In the genomic region with DNA sequence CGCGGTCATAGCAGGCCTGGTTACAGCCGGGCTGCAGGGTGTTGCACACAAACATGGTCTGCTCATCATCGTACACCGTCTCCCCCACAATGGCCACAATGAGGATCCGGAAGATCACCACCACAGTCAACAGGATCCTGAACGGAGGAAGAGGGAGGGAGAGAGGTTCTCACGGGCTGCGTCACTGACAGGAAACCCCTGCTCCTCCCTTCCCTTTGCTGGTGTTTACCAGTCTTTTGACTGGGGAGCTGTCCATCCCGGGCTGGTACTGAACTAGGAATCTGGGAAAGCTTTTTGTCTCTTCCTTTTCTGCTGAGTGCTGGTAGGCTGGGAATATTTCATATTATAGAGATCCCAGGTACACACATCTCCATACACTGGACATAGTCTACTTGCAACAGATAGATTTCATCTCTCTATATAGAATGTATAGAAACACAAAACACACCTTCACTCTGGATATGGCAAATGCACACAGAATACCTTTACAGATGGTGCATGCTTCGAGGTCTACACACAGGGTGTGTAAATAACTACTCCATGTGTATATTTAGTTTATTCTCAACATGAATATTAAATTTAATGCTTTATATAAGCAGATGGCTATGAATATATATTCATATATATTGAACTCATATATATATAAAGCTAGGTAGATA, we compare ENCODE assay signal across 1 cellular context.
TF ChIP-seq lines count a peak whose summit lies in the region.

No MANE protein-coding gene starts in this region.

TF ChIP-seq in HepG2, 621 proteins besides CTCF, POLR2A, EP300 and RAD21 (continued from another document and continues in another):
- TF ChIP-seq, protein P1, sequence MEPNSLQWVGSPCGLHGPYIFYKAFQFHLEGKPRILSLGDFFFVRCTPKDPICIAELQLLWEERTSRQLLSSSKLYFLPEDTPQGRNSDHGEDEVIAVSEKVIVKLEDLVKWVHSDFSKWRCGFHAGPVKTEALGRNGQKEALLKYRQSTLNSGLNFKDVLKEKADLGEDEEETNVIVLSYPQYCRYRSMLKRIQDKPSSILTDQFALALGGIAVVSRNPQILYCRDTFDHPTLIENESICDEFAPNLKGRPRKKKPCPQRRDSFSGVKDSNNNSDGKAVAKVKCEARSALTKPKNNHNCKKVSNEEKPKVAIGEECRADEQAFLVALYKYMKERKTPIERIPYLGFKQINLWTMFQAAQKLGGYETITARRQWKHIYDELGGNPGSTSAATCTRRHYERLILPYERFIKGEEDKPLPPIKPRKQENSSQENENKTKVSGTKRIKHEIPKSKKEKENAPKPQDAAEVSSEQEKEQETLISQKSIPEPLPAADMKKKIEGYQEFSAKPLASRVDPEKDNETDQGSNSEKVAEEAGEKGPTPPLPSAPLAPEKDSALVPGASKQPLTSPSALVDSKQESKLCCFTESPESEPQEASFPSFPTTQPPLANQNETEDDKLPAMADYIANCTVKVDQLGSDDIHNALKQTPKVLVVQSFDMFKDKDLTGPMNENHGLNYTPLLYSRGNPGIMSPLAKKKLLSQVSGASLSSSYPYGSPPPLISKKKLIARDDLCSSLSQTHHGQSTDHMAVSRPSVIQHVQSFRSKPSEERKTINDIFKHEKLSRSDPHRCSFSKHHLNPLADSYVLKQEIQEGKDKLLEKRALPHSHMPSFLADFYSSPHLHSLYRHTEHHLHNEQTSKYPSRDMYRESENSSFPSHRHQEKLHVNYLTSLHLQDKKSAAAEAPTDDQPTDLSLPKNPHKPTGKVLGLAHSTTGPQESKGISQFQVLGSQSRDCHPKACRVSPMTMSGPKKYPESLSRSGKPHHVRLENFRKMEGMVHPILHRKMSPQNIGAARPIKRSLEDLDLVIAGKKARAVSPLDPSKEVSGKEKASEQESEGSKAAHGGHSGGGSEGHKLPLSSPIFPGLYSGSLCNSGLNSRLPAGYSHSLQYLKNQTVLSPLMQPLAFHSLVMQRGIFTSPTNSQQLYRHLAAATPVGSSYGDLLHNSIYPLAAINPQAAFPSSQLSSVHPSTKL (CRISPR knock-in tag; IDR thresholded peaks at IDR 0.05), result 0 out of 2 replicates have a peak, but pooled peaks have one; percentile 16
- TF ChIP-seq, protein P2, sequence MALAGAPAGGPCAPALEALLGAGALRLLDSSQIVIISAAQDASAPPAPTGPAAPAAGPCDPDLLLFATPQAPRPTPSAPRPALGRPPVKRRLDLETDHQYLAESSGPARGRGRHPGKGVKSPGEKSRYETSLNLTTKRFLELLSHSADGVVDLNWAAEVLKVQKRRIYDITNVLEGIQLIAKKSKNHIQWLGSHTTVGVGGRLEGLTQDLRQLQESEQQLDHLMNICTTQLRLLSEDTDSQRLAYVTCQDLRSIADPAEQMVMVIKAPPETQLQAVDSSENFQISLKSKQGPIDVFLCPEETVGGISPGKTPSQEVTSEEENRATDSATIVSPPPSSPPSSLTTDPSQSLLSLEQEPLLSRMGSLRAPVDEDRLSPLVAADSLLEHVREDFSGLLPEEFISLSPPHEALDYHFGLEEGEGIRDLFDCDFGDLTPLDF (CRISPR knock-in tag; IDR thresholded peaks at IDR 0.05), result no peak
- TF ChIP-seq, protein P3, sequence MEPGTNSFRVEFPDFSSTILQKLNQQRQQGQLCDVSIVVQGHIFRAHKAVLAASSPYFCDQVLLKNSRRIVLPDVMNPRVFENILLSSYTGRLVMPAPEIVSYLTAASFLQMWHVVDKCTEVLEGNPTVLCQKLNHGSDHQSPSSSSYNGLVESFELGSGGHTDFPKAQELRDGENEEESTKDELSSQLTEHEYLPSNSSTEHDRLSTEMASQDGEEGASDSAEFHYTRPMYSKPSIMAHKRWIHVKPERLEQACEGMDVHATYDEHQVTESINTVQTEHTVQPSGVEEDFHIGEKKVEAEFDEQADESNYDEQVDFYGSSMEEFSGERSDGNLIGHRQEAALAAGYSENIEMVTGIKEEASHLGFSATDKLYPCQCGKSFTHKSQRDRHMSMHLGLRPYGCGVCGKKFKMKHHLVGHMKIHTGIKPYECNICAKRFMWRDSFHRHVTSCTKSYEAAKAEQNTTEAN (CRISPR knock-in tag; conservative IDR thresholded peaks at IDR 0.05), result 0 out of 2 replicates have a peak, but pooled peaks have one; percentile 65
- TF ChIP-seq ZNF232 (CRISPR knock-in tag; IDR thresholded peaks at IDR 0.05; ENCODE audit: borderline replicate concordance), result 0 out of 2 replicates have a peak, but pooled peaks have one; percentile 56
- no peak for TF ChIP-seq ATF7-NPFF (CRISPR knock-in tag; IDR thresholded peaks at IDR 0.05; ENCODE audit: low read depth)
- TF ChIP-seq ZNF335 (CRISPR knock-in tag; IDR thresholded peaks at IDR 0.05), result 0 out of 2 replicates have a peak, but pooled peaks have one; percentile 44
- TF ChIP-seq, protein P4, sequence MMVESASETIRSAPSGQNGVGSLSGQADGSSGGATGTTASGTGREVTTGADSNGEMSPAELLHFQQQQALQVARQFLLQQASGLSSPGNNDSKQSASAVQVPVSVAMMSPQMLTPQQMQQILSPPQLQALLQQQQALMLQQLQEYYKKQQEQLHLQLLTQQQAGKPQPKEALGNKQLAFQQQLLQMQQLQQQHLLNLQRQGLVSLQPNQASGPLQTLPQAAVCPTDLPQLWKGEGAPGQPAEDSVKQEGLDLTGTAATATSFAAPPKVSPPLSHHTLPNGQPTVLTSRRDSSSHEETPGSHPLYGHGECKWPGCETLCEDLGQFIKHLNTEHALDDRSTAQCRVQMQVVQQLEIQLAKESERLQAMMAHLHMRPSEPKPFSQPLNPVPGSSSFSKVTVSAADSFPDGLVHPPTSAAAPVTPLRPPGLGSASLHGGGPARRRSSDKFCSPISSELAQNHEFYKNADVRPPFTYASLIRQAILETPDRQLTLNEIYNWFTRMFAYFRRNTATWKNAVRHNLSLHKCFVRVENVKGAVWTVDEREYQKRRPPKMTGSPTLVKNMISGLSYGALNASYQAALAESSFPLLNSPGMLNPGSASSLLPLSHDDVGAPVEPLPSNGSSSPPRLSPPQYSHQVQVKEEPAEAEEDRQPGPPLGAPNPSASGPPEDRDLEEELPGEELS (CRISPR knock-in tag; IDR thresholded peaks at IDR 0.05), result peak; percentile 33; the same call in 1 of the 2 replicates
- 0 out of 2 replicates have a peak, but pooled peaks have one; percentile 39 for TF ChIP-seq ZSCAN9 (CRISPR knock-in tag; IDR thresholded peaks at IDR 0.05; ENCODE audit: borderline replicate concordance)
- no peak for TF ChIP-seq ZNF431 (CRISPR knock-in tag; IDR thresholded peaks at IDR 0.05; ENCODE audit: borderline replicate concordance, low read depth)
- no peak for TF ChIP-seq CENPT (CRISPR knock-in tag; IDR thresholded peaks at IDR 0.05; ENCODE audit: low read depth)
- TF ChIP-seq GATAD1 (CRISPR knock-in tag; IDR thresholded peaks at IDR 0.05), result 0 out of 2 replicates have a peak, but pooled peaks have one; percentile 33
- TF ChIP-seq GABPA (IDR thresholded peaks at IDR 0.05; ENCODE audit: low read depth, low read length), result no peak; the same call in 1 of the 2 replicates
- TF ChIP-seq GABPA (CRISPR knock-in tag; IDR thresholded peaks at IDR 0.05; ENCODE audit: low read depth), result peak; percentile 39; the same call in 1 of the 2 replicates
- peak; percentile 97 for TF ChIP-seq MIER2 (CRISPR knock-in tag; IDR thresholded peaks at IDR 0.05)
- TF ChIP-seq MAF1 (CRISPR knock-in tag; IDR thresholded peaks at IDR 0.05; ENCODE audit: borderline replicate concordance), result 0 out of 2 replicates have a peak, but pooled peaks have one; percentile 34
- TF ChIP-seq, protein P5, sequence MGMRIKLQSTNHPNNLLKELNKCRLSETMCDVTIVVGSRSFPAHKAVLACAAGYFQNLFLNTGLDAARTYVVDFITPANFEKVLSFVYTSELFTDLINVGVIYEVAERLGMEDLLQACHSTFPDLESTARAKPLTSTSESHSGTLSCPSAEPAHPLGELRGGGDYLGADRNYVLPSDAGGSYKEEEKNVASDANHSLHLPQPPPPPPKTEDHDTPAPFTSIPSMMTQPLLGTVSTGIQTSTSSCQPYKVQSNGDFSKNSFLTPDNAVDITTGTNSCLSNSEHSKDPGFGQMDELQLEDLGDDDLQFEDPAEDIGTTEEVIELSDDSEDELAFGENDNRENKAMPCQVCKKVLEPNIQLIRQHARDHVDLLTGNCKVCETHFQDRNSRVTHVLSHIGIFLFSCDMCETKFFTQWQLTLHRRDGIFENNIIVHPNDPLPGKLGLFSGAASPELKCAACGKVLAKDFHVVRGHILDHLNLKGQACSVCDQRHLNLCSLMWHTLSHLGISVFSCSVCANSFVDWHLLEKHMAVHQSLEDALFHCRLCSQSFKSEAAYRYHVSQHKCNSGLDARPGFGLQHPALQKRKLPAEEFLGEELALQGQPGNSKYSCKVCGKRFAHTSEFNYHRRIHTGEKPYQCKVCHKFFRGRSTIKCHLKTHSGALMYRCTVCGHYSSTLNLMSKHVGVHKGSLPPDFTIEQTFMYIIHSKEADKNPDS (CRISPR knock-in tag; IDR thresholded peaks at IDR 0.05), result no peak
- TF ChIP-seq NKX3-1 (CRISPR knock-in tag; IDR thresholded peaks at IDR 0.05), result 0 out of 2 replicates have a peak, but pooled peaks have one; percentile 51
- peak; percentile 43; the same call in 1 of the 2 replicates for TF ChIP-seq HDAC2 (CRISPR knock-in tag; IDR thresholded peaks at IDR 0.05)
- TF ChIP-seq ELF3 (CRISPR knock-in tag; IDR thresholded peaks at IDR 0.05), result peak; percentile 24; the same call in 1 of the 2 replicates
- TF ChIP-seq HOXA5 (CRISPR knock-in tag; IDR thresholded peaks at IDR 0.05), result no peak
- TF ChIP-seq EEA1 (CRISPR knock-in tag; IDR thresholded peaks at IDR 0.05; ENCODE audit: borderline replicate concordance), result no peak
- TF ChIP-seq, protein P6, sequence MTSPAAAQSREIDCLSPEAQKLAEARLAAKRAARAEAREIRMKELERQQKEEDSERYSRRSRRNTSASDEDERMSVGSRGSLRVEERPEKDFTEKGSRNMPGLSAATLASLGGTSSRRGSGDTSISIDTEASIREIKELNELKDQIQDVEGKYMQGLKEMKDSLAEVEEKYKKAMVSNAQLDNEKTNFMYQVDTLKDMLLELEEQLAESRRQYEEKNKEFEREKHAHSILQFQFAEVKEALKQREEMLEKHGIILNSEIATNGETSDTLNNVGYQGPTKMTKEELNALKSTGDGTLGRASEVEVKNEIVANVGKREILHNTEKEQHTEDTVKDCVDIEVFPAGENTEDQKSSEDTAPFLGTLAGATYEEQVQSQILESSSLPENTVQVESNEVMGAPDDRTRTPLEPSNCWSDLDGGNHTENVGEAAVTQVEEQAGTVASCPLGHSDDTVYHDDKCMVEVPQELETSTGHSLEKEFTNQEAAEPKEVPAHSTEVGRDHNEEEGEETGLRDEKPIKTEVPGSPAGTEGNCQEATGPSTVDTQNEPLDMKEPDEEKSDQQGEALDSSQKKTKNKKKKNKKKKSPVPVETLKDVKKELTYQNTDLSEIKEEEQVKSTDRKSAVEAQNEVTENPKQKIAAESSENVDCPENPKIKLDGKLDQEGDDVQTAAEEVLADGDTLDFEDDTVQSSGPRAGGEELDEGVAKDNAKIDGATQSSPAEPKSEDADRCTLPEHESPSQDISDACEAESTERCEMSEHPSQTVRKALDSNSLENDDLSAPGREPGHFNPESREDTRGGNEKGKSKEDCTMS (CRISPR knock-in tag; conservative IDR thresholded peaks at IDR 0.05), result no peak
- TF ChIP-seq, protein P7, sequence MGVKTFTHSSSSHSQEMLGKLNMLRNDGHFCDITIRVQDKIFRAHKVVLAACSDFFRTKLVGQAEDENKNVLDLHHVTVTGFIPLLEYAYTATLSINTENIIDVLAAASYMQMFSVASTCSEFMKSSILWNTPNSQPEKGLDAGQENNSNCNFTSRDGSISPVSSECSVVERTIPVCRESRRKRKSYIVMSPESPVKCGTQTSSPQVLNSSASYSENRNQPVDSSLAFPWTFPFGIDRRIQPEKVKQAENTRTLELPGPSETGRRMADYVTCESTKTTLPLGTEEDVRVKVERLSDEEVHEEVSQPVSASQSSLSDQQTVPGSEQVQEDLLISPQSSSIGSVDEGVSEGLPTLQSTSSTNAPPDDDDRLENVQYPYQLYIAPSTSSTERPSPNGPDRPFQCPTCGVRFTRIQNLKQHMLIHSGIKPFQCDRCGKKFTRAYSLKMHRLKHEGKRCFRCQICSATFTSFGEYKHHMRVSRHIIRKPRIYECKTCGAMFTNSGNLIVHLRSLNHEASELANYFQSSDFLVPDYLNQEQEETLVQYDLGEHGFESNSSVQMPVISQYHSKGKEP (CRISPR knock-in tag; IDR thresholded peaks at IDR 0.05), result peak; percentile 50; the same call in 1 of the 2 replicates
- TF ChIP-seq, protein P8, sequence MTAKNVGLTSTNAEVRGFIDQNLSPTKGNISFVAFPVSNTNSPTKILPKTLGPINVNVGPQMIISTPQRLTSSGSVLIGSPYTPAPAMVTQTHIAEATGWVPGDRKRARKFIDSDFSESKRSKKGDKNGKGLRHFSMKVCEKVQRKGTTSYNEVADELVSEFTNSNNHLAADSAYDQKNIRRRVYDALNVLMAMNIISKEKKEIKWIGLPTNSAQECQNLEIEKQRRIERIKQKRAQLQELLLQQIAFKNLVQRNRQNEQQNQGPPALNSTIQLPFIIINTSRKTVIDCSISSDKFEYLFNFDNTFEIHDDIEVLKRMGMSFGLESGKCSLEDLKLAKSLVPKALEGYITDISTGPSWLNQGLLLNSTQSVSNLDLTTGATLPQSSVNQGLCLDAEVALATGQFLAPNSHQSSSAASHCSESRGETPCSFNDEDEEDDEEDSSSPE (CRISPR knock-in tag; IDR thresholded peaks at IDR 0.05), result no peak
- TF ChIP-seq, protein P9, sequence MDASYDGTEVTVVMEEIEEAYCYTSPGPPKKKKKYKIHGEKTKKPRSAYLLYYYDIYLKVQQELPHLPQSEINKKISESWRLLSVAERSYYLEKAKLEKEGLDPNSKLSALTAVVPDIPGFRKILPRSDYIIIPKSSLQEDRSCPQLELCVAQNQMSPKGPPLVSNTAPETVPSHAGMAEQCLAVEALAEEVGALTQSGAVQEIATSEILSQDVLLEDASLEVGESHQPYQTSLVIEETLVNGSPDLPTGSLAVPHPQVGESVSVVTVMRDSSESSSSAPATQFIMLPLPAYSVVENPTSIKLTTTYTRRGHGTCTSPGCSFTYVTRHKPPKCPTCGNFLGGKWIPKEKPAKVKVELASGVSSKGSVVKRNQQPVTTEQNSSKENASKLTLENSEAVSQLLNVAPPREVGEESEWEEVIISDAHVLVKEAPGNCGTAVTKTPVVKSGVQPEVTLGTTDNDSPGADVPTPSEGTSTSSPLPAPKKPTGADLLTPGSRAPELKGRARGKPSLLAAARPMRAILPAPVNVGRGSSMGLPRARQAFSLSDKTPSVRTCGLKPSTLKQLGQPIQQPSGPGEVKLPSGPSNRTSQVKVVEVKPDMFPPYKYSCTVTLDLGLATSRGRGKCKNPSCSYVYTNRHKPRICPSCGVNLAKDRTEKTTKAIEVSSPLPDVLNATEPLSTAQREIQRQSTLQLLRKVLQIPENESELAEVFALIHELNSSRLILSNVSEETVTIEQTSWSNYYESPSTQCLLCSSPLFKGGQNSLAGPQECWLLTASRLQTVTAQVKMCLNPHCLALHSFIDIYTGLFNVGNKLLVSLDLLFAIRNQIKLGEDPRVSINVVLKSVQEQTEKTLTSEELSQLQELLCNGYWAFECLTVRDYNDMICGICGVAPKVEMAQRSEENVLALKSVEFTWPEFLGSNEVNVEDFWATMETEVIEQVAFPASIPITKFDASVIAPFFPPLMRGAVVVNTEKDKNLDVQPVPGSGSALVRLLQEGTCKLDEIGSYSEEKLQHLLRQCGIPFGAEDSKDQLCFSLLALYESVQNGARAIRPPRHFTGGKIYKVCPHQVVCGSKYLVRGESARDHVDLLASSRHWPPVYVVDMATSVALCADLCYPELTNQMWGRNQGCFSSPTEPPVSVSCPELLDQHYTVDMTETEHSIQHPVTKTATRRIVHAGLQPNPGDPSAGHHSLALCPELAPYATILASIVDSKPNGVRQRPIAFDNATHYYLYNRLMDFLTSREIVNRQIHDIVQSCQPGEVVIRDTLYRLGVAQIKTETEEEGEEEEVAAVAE (CRISPR knock-in tag; IDR thresholded peaks at IDR 0.05; ENCODE audit: borderline replicate concordance), result 0 out of 2 replicates have a peak, but pooled peaks have one; percentile 34
- TF ChIP-seq ATF1 (CRISPR knock-in tag; IDR thresholded peaks at IDR 0.05), result no peak
- peak; percentile 12; the same call in 1 of the 2 replicates for TF ChIP-seq GABPB1 (CRISPR knock-in tag; IDR thresholded peaks at IDR 0.05)
